ENCODE assay signal across 11 cellular contexts in the genomic region with DNA sequence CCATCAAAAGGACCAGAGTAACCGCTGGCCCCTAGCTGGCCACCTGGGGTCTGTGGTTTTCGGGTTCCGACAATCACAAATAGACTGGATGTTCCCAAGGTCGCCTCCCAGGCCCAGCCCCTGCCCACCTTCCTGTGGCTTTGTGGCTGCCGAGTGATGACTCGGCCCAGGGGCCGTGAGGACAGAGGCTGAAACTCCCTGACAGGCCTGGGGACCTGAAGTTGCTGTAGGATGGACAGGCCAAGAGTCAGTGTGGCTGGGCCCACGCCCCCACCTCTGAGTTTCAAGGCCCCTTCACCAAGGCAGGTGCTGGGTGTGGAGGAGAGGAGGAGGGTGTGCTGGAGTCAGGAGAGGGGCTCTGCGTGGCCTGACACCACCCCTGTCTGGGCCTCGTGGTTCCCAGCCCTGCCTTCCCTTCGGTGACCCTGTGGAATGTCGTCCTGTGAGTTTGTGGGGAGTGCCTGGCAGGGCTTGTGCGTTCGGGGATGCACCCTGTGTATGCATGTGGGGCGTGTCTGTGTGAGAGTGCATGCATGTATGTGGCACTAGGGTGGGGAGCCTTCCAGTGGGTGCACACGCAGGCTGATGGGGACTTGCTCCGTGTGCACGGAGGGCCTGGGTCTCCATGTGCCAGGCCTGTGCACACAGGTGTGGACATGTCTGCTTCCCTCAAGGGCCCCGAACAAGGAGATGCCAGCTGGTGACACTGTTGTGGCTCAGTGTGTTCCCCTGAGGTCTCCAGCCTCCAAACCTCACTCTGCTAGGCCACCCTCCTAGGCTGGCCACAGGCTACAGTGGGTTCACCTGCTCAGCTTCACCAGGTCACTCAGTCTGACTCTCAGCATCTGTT. TPM values are rescaled to one million over a fixed set of nuclear protein-coding genes. Genes with fewer than 3 reads are reported as not detected.
DNase-seq lines count a peak whose midpoint lies in the region; ATAC-seq, FAIRE-seq and TF ChIP-seq lines count a peak whose summit lies in the region.
"Had no signal": no experiment of that assay in that cellular context is flagged by ENCODE, and none has a peak within 500 bp of the region (broad histone marks: within the 10 kb centered on the region; RNA-seq: fewer than 3 reads in every experiment).

No MANE protein-coding gene starts in this region.

- TF ChIP-seq CTCF in GM12864 (IDR thresholded peaks at IDR 0.05; ENCODE audit: low read depth, low read length, missing control alignments): no peak
- no peak for TF ChIP-seq CTCF in H1 (IDR thresholded peaks at IDR 0.05; ENCODE audit: control extremely low read depth in 1 of 3, insufficient read depth in 1 of 3, low read depth in 1 of 3, low read length in 3 of 3)
- TF ChIP-seq CTCF in osteoblast (IDR thresholded peaks at IDR 0.05; ENCODE audit: extremely low read depth, low read depth, low read length): no peak
- TF ChIP-seq CTCF in GM10266 (IDR thresholded peaks at IDR 0.05; ENCODE audit: control insufficient read depth, insufficient read depth, low read depth, missing control alignments): no peak

- TF ChIP-seq EP300 in H1 (IDR thresholded peaks at IDR 0.05; ENCODE audit: borderline replicate concordance in 1 of 2, low read depth in 2 of 2, low read length in 2 of 2): no peak

- no peak overlapping the region for H3K56ac ChIP-seq in H1 (replicated peaks; ENCODE audit: insufficient read length, low read depth, low read length)

- H3K79me1 ChIP-seq in H1 (ENCODE audit: low read depth, low read length) (no peaks in the 10 kb centered on the region; the same call in 1 of the 2 replicates), neuronal stem cell (ENCODE audit: low read depth, low read length) (no peaks in the 10 kb centered on the region)

- no peaks in the 10 kb centered on the region for H4K20me1 ChIP-seq in H1 (replicated peaks in 1 of 2; ENCODE audit: control insufficient read depth in 1 of 2, insufficient read depth in 2 of 2, low read length in 2 of 2)
- no peaks in the 10 kb centered on the region for H4K20me1 ChIP-seq in osteoblast (ENCODE audit: insufficient read depth, low read length)

- H3K23ac ChIP-seq in H1 (ENCODE audit: insufficient read length) (no peak overlapping the region), neuronal stem cell (ENCODE audit: low read depth, low read length, poor library complexity) (peak overlapping the region; percentile 45)

- no peak for TF ChIP-seq POLR2A in H1 (IDR thresholded peaks at IDR 0.05; ENCODE audit: control extremely low read depth in 1 of 2, low read depth in 2 of 2, low read length in 2 of 2)

- H3K4me3 ChIP-seq in GM12864 (ENCODE audit: low read depth, low read length) (peak overlapping the region; percentile 61), HUES64 (ENCODE audit: low read length) (no peak overlapping the region), H1 (ENCODE audit: extremely low read depth in 1 of 4, insufficient read depth in 2 of 4, low read depth in 3 of 4, low read length in 4 of 4) (no peak overlapping the region; a peak in 1 of 8 replicates), neuronal stem cell (ENCODE audit: low read length in 2 of 2) (peak overlapping the region in 1 of 2 donors; percentile 28), osteoblast (ENCODE audit: insufficient read depth, low read length) (no peak overlapping the region)

- H3K9me3 ChIP-seq in HUES64 (ENCODE audit: insufficient read depth, low read depth, low read length): no peaks in the 10 kb centered on the region
- H3K9me3 ChIP-seq in H1 (ENCODE audit: insufficient read depth in 2 of 2, low read depth in 1 of 2, low read length in 1 of 2): no peaks in the 10 kb centered on the region
- no peaks in the 10 kb centered on the region for H3K9me3 ChIP-seq in neuronal stem cell (replicated peaks in 1 of 2; ENCODE audit: control insufficient read depth in 2 of 2, insufficient read depth in 1 of 2, low read depth in 1 of 2, low read length in 2 of 2)
- no peaks in the 10 kb centered on the region for H3K9me3 ChIP-seq in osteoblast (ENCODE audit: low read depth, low read length)

- 86% methylated on average over 19 of the region's 19 CpGs for WGBS in HUES64
- WGBS in H1 (ENCODE audit: extremely low coverage in 1 of 2, insufficient coverage in 1 of 2, insufficient read length in 1 of 2, insufficient replicate concordance in 2 of 2, low coverage in 1 of 2, low lambda C conversion rate in 2 of 2, missing lambda C conversion rate in 1 of 2), 2 experiments: 90% methylated on average over 19 of the region's 19 CpGs; no CpG with 5 or more reads in 1 of the 2 experiments
- no CpG with 5 or more reads among the region's 19 CpGs for WGBS in neuronal stem cell (ENCODE audit: extremely low coverage in 2 of 2, insufficient read length in 2 of 2, insufficient replicate concordance in 1 of 2), 2 donors

- DNase-seq in GM12864 (ENCODE audit: low read depth) (no peak), H1 (ENCODE audit: low read depth in 1 of 2, low spot score in 2 of 2) (no peak), neuronal stem cell (ENCODE audit: low spot score) (no peak), osteoblast (ENCODE audit: insufficient read length, low spot score, missing footprints) (no peak), NCI-H1436 treated with DMSO at 0.1 percent for 48 hours (lab: John Stamatoyannopoulos, UW) (no peak), GM10266 (ENCODE audit: extremely low spot score) (no peak)
- DNase-seq: activated CD4-positive, alpha-beta T cell treated with anti-CD3 and anti-CD28 coated beads for 48 hours; NCI-H146 had no signal

- no peak overlapping the region for H3K27ac ChIP-seq in HUES64 (ENCODE audit: low read depth, low read length)
- H3K27ac ChIP-seq in H1 (ENCODE audit: low read depth, low read length): no peak overlapping the region
- no peak overlapping the region for H3K27ac ChIP-seq in neuronal stem cell (replicated peaks; ENCODE audit: low read length)
- H3K27ac ChIP-seq in osteoblast (ENCODE audit: low read depth, low read length): no peak overlapping the region
- H3K27ac ChIP-seq: C4-2B had no signal

- H2BK12ac ChIP-seq in H1 (ENCODE audit: low read depth, low read length) (peak overlapping the region; percentile 11; the same call in 1 of the 2 replicates), neuronal stem cell (ENCODE audit: low read length) (peak overlapping the region; percentile 11)

- H4K5ac ChIP-seq in H1 (ENCODE audit: insufficient read length, low read depth, low read length): no peak overlapping the region

- peak overlapping the region; percentile 92; the same call in 1 of the 2 replicates for H2BK20ac ChIP-seq in H1 (ENCODE audit: low read length)

- H2BK15ac ChIP-seq in H1 (ENCODE audit: low read length): no peak overlapping the region; the same call in 1 of the 2 replicates
- H2BK15ac ChIP-seq in neuronal stem cell (ENCODE audit: low read length): peak overlapping the region; percentile 42

- H2AK5ac ChIP-seq in H1 (ENCODE audit: low read depth, low read length): peak overlapping the region; percentile 79; the same call in 1 of the 2 replicates
- H2AK5ac ChIP-seq in neuronal stem cell (ENCODE audit: low read depth, low read length): peak overlapping the region; percentile 42

- CTCF ChIA-PET in H1 (lab: Charles Lee; ENCODE audit: partially characterized antibody): interaction anchor here (0.7 to 4.9 kb wide), 7 partner anchors 11 to 90 kb away, joined by 3 to 32 read pairs (median 4); no protein-coding TSS in a partner anchor

- peaks cover 5% of the 10 kb centered on the region; the same call in 1 of the 2 replicates for H3K23me2 ChIP-seq in H1 (ENCODE audit: low read depth, low read length)

- H3K4me1 ChIP-seq in HUES64 (ENCODE audit: insufficient read depth, low read length) (peaks cover 5% of the 10 kb centered on the region; the same call in 1 of the 2 replicates), H1 (replicated peaks in 1 of 4; ENCODE audit: control insufficient read depth in 3 of 4, insufficient read depth in 4 of 4, low read length in 3 of 4) (peaks cover 0 to 13% (median 7%) of the 10 kb centered on the region in 4 experiments; a peak in 6 of 7 replicates), neuronal stem cell (ENCODE audit: control insufficient read depth in 2 of 2, insufficient read depth in 1 of 2, low read depth in 1 of 2, low read length in 2 of 2) (peaks cover 17 to 21% of the 10 kb centered on the region in 2 donors), osteoblast (ENCODE audit: insufficient read depth, low read length) (no peaks in the 10 kb centered on the region)

- H3K18ac ChIP-seq in H1 (ENCODE audit: extremely low read depth, low read length) (no peak overlapping the region), neuronal stem cell (ENCODE audit: low read length) (peak overlapping the region; percentile 79)

- H4K91ac ChIP-seq in H1 (replicated peaks; ENCODE audit: insufficient read length, low read length) (peak overlapping the region; percentile 48), neuronal stem cell (ENCODE audit: low read depth, low read length, poor library complexity) (peak overlapping the region; percentile 56)

- TF ChIP-seq RAD21 in H1 (IDR thresholded peaks at IDR 0.05 in 1 of 2, conservative IDR thresholded peaks at IDR 0.05 in 1 of 2; ENCODE audit: low read depth in 2 of 2, low read length in 2 of 2): no peak

- FAIRE-seq in H1 (lab: Jason Lieb, UNC): no peak

- H2AFZ ChIP-seq in H1 (ENCODE audit: low read length) (no peak overlapping the region), neuronal stem cell (ENCODE audit: low read length) (peak overlapping the region; percentile 76), osteoblast (ENCODE audit: low read length) (no peak overlapping the region)

- no peaks in the 10 kb centered on the region for H3K36me3 ChIP-seq in HUES64 (ENCODE audit: insufficient read depth, low read length)
- H3K36me3 ChIP-seq in H1 (ENCODE audit: control insufficient read depth in 2 of 4, insufficient read depth in 4 of 4, low read length in 3 of 4): no peaks in the 10 kb centered on the region
- H3K36me3 ChIP-seq in neuronal stem cell (replicated peaks in 1 of 2; ENCODE audit: control insufficient read depth in 2 of 2, insufficient read depth in 2 of 2, low read length in 2 of 2): no peaks in the 10 kb centered on the region
- no peaks in the 10 kb centered on the region for H3K36me3 ChIP-seq in osteoblast (ENCODE audit: insufficient read depth, low read length)

- H3K14ac ChIP-seq in H1 (ENCODE audit: insufficient read length) (no peak overlapping the region), neuronal stem cell (ENCODE audit: low read length) (peak overlapping the region; percentile 10)

- POLR2A ChIA-PET in H1 (lab: Charles Lee; ENCODE audit: partially characterized antibody): interaction anchor here (1.1 to 1.8 kb wide), 3 partner anchors 9 to 131 kb away, joined by 3 to 6 read pairs (median 3); a partner anchor contains a TSS

- H2BK120ac ChIP-seq in H1 (replicated peaks; ENCODE audit: low read depth, low read length) (no peak overlapping the region), neuronal stem cell (ENCODE audit: low read depth, low read length) (no peak overlapping the region)

- ATAC-seq in HG02759 (IDR thresholded peaks at IDR 0.05; ENCODE audit: unreplicated experiment): no peak

- H3K4me2 ChIP-seq in H1 (ENCODE audit: insufficient read depth in 1 of 2, low read depth in 2 of 2, low read length in 2 of 2): no peak overlapping the region
- H3K4me2 ChIP-seq in neuronal stem cell (ENCODE audit: insufficient read depth, low read length, poor library complexity, severe bottlenecking): no peak overlapping the region
- H3K4me2 ChIP-seq in osteoblast (ENCODE audit: insufficient read depth, low read length): no peak overlapping the region

- H3K79me2 ChIP-seq in H1 (ENCODE audit: control insufficient read depth in 1 of 2, insufficient read depth in 2 of 2, low read length in 2 of 2) (no peaks in the 10 kb centered on the region), osteoblast (ENCODE audit: insufficient read depth, low read length) (no peaks in the 10 kb centered on the region)

- H4K8ac ChIP-seq in H1 (ENCODE audit: extremely low read depth, insufficient read depth, low read length): peak overlapping the region; percentile 16; the same call in 1 of the 2 replicates
- no peak overlapping the region for H4K8ac ChIP-seq in neuronal stem cell (ENCODE audit: low read depth, low read length)

- H3K9ac ChIP-seq in HUES64 (ENCODE audit: low read depth, low read length) (peak overlapping the region; percentile 37; the same call in 1 of the 2 replicates), H1 (replicated peaks in 1 of 4; ENCODE audit: extremely low read depth in 1 of 4, low read depth in 3 of 4, low read length in 3 of 4) (no peak overlapping the region), neuronal stem cell (ENCODE audit: low read depth, low read length, poor library complexity) (peak overlapping the region; percentile 32)

- H3K4ac ChIP-seq in H1 (replicated peaks; ENCODE audit: insufficient read length, low read depth, low read length) (no peak overlapping the region), neuronal stem cell (ENCODE audit: low read length) (no peak overlapping the region)

- no peaks in the 10 kb centered on the region for H3K27me3 ChIP-seq in HUES64 (ENCODE audit: insufficient read depth, low read length)
- H3K27me3 ChIP-seq in H1 (replicated peaks in 1 of 4; ENCODE audit: control insufficient read depth in 3 of 4, extremely low read depth in 1 of 4, insufficient read depth in 3 of 4, low read length in 3 of 4): no peaks in the 10 kb centered on the region; a peak in 3 of 7 replicates
- H3K27me3 ChIP-seq in neuronal stem cell (ENCODE audit: control insufficient read depth in 3 of 3, insufficient read depth in 3 of 3, low read depth in 1 of 3, low read length in 3 of 3): peaks cover 0 to 5% (median 0%) of the 10 kb centered on the region in 3 experiments
- H3K27me3 ChIP-seq in osteoblast (ENCODE audit: insufficient read depth, low read length): no peaks in the 10 kb centered on the region

- H2BK5ac ChIP-seq in H1 (ENCODE audit: low read depth, low read length) (0 out of 2 replicates have a peak overlapping the region, but pooled peaks have one; percentile 14), neuronal stem cell (ENCODE audit: low read length) (no peak overlapping the region)

RNA-seq across cellular contexts. Expression of a gene that starts 8.4 kb away (rescaled TPM):
- polyA plus RNA-seq in HUES64 (2013, experiment 1 of 2): 3.8 TPM
- 5.5 TPM for polyA plus RNA-seq in HUES64 (2013, experiment 2 of 2)
- 8.5 and 9.2 TPM in 2 replicates for total RNA-seq in H1 (2021; fragmentation: NEBNext Ultra II Directional; extraction: Animal tissue kit (Norgen Biotek cat#: 25700))
- 4.3 and 6.3 TPM in 2 replicates for polyA plus RNA-seq in H1 (2011; rRNA removed)
- 4.7 TPM for polyA plus RNA-seq in H1 (2011; cell fraction: cytosol; rRNA removed)
- 6.4 TPM for polyA plus RNA-seq in H1 (2011; cell fraction: nucleus; rRNA removed)
- polyA plus RNA-seq in H1 (2012, experiment 1 of 2): 6.4 to 8.6 TPM (median 7.1 TPM) in 4 replicates
- polyA plus RNA-seq in H1 (2012, experiment 2 of 2): 5.9 TPM
- 5.5 TPM for polyA plus RNA-seq in H1 (2013, experiment 1 of 2)
- polyA plus RNA-seq in H1 (2013, experiment 2 of 2): 5.2 TPM
- polyA minus RNA-seq in H1 (2011; rRNA and poly(A)+ RNA removed): 5.9 and 6.3 TPM in 2 replicates
- 7.0 TPM for polyA minus RNA-seq in H1 (2011; cell fraction: cytosol; rRNA and poly(A)+ RNA removed)
- polyA minus RNA-seq in H1 (2011; cell fraction: nucleus; rRNA and poly(A)+ RNA removed): 4.2 TPM
- 13.5 TPM for polyA plus RNA-seq in neuronal stem cell (2013, experiment 1 of 2)
- 13.6 TPM for polyA plus RNA-seq in neuronal stem cell (2013, experiment 2 of 2)
- total RNA-seq in osteoblast: under 0.01 TPM in 1 of 2 replicates, not detected in the other

RNA-seq across cellular contexts. Expression of a gene that starts 48.9 kb away (rescaled TPM):
- polyA plus RNA-seq in HUES64 (2013, experiment 1 of 2): 12.8 TPM
- polyA plus RNA-seq in HUES64 (2013, experiment 2 of 2): 17.0 TPM
- 23.1 and 26.1 TPM in 2 replicates for total RNA-seq in H1 (2021; fragmentation: NEBNext Ultra II Directional; extraction: Animal tissue kit (Norgen Biotek cat#: 25700))
- polyA plus RNA-seq in H1 (2011; rRNA removed): 38.0 and 77.1 TPM in 2 replicates
- 41.7 TPM for polyA plus RNA-seq in H1 (2011; cell fraction: cytosol; rRNA removed)
- 53.9 TPM for polyA plus RNA-seq in H1 (2011; cell fraction: nucleus; rRNA removed)
- polyA plus RNA-seq in H1 (2012, experiment 1 of 2): 17.0 to 29.1 TPM (median 26.8 TPM) in 4 replicates
- polyA plus RNA-seq in H1 (2012, experiment 2 of 2): 22.4 TPM
- polyA plus RNA-seq in H1 (2013, experiment 1 of 2): 16.1 TPM
- 15.7 TPM for polyA plus RNA-seq in H1 (2013, experiment 2 of 2)
- 22.1 and 25.9 TPM in 2 replicates for polyA minus RNA-seq in H1 (2011; rRNA and poly(A)+ RNA removed)
- 29.2 TPM for polyA minus RNA-seq in H1 (2011; cell fraction: cytosol; rRNA and poly(A)+ RNA removed)
- 18.2 TPM for polyA minus RNA-seq in H1 (2011; cell fraction: nucleus; rRNA and poly(A)+ RNA removed)
- polyA plus RNA-seq in neuronal stem cell (2013, experiment 1 of 2): 25.7 TPM
- polyA plus RNA-seq in neuronal stem cell (2013, experiment 2 of 2): 24.2 TPM
- 12.7 TPM in 2 replicates for total RNA-seq in osteoblast

RNA-seq across cellular contexts. Expression of a gene that starts 53.7 kb away (rescaled TPM):
- polyA plus RNA-seq in HUES64 (2013, experiment 1 of 2): 24.8 TPM
- 23.8 TPM for polyA plus RNA-seq in HUES64 (2013, experiment 2 of 2)
- total RNA-seq in H1 (2021; fragmentation: NEBNext Ultra II Directional; extraction: Animal tissue kit (Norgen Biotek cat#: 25700)): 31.4 and 32.7 TPM in 2 replicates
- 16.8 and 21.0 TPM in 2 replicates for polyA plus RNA-seq in H1 (2011; rRNA removed)
- polyA plus RNA-seq in H1 (2011; cell fraction: cytosol; rRNA removed): 16.4 TPM
- 18.5 TPM for polyA plus RNA-seq in H1 (2011; cell fraction: nucleus; rRNA removed)
- polyA plus RNA-seq in H1 (2012, experiment 1 of 2): 22.0 to 25.2 TPM (median 22.9 TPM) in 4 replicates
- 14.3 TPM for polyA plus RNA-seq in H1 (2012, experiment 2 of 2)
- 18.5 TPM for polyA plus RNA-seq in H1 (2013, experiment 1 of 2)
- 18.4 TPM for polyA plus RNA-seq in H1 (2013, experiment 2 of 2)
- 36.0 and 36.1 TPM in 2 replicates for polyA minus RNA-seq in H1 (2011; rRNA and poly(A)+ RNA removed)
- polyA minus RNA-seq in H1 (2011; cell fraction: cytosol; rRNA and poly(A)+ RNA removed): 17.9 TPM
- 17.9 TPM for polyA minus RNA-seq in H1 (2011; cell fraction: nucleus; rRNA and poly(A)+ RNA removed)
- 27.3 TPM for polyA plus RNA-seq in neuronal stem cell (2013, experiment 1 of 2)
- polyA plus RNA-seq in neuronal stem cell (2013, experiment 2 of 2): 27.0 TPM
- total RNA-seq in osteoblast: 21.8 and 23.5 TPM in 2 replicates

Comparison
In these comparisons a context has a peak if more than half of its experiments do, and no peak if none do; other contexts are left out.
1. H3K9ac ChIP-seq: peak in HUES64 (single experiment) and neuronal stem cell (single experiment); none in H1 (0 of 4).